Comparison of ENCODE assay signal across 22 cellular contexts in genomic region chr5:151630088-151630487, GRCh38. TPM values are rescaled to one million over a fixed set of nuclear protein-coding genes. Genes with fewer than 3 reads are reported as not detected.
"Had no signal": no experiment of that assay in that cellular context is flagged by ENCODE, and none has a peak within 500 bp of the region (broad histone marks: within the 10 kb centered on the region; RNA-seq: fewer than 3 reads in every experiment).

No MANE protein-coding gene starts in this region.

- ATAC-seq: foreskin keratinocyte; heart left ventricle; left cardiac atrium; lower lobe of right lung; stimulated activated naive B cell treated with anti-CD40 and anti-IgM and Interleukin-4, amounts not matched to agents 10 μg/mL and 1 μg/mL and 100 μg/mL, for 72 hours had no signal

- H3K4me1 ChIP-seq: lower lobe of right lung, stomach, transverse colon had no signal

- H3K36me3 ChIP-seq: esophagus squamous epithelium, heart left ventricle, left ventricle myocardium inferior, lower lobe of right lung, stomach, thoracic aorta, transverse colon had no signal

- H3K27me3 ChIP-seq: foreskin keratinocyte, transverse colon had no signal

- H3K36me3 Mint-ChIP-seq: stimulated activated naive B cell treated with anti-CD40 and anti-IgM and Interleukin-4, amounts not matched to agents 10 μg/mL and 1 μg/mL and 100 μg/mL, for 72 hours had no signal

- H3K4me1 Mint-ChIP-seq: central memory CD8-positive, alpha-beta T cell; memory B cell; naive B cell; nephron; stimulated activated naive B cell treated with anti-CD40 and anti-IgM and Interleukin-4, amounts not matched to agents 10 μg/mL and 1 μg/mL and 100 μg/mL, for 72 hours had no signal

- H3K4me3 ChIP-seq: esophagus squamous epithelium, heart left ventricle, left ventricle myocardium inferior, lower lobe of right lung, stomach, thoracic aorta, transverse colon had no signal

- H3K4me3 Mint-ChIP-seq: central memory CD8-positive, alpha-beta T cell; memory B cell; naive B cell; nephron; stimulated activated naive B cell treated with anti-CD40 and anti-IgM and Interleukin-4, amounts not matched to agents 10 μg/mL and 1 μg/mL and 100 μg/mL, for 72 hours had no signal

- FAIRE-seq: endometrium had no signal

- H3K27ac ChIP-seq: epithelial cell of prostate, foreskin keratinocyte, heart left ventricle, left ventricle myocardium inferior, lower lobe of right lung, stomach, thoracic aorta, transverse colon had no signal

- DNase-seq: effector memory CD4-positive, alpha-beta T cell; esophagus squamous epithelium; foreskin keratinocyte; heart left ventricle; hippocampal formation; left cardiac atrium; left ventricle myocardium inferior; lower lobe of right lung; naive B cell; occipital lobe; posterior cingulate gyrus; stimulated activated CD4-positive, alpha-beta T cell treated with anti-CD3 and anti-CD28 coated beads, Interleukin-4, amount 100 ng/mL, for 1 hour; stimulated activated naive B cell treated with anti-CD40 and anti-IgM and Interleukin-4, amounts not matched to agents 10 μg/mL and 1 μg/mL and 100 μg/mL, for 72 hours; stomach; substantia nigra; transverse colon had no signal

- H3K27ac Mint-ChIP-seq: memory B cell; nephron; stimulated activated naive B cell treated with anti-CD40 and anti-IgM and Interleukin-4, amounts not matched to agents 10 μg/mL and 1 μg/mL and 100 μg/mL, for 72 hours had no signal

- H3K9me3 ChIP-seq: esophagus squamous epithelium, heart left ventricle, left ventricle myocardium inferior, lower lobe of right lung, stomach, thoracic aorta, transverse colon had no signal

- H3K9me3 Mint-ChIP-seq: central memory CD8-positive, alpha-beta T cell; memory B cell; nephron; stimulated activated naive B cell treated with anti-CD40 and anti-IgM and Interleukin-4, amounts not matched to agents 10 μg/mL and 1 μg/mL and 100 μg/mL, for 72 hours had no signal

RNA-seq across cellular contexts. Expression of gene FAT2, which starts 39.0 kb away (rescaled TPM):
- total RNA-seq: left ventricle myocardium inferior, transverse colon had no signal
